In the genomic region with DNA sequence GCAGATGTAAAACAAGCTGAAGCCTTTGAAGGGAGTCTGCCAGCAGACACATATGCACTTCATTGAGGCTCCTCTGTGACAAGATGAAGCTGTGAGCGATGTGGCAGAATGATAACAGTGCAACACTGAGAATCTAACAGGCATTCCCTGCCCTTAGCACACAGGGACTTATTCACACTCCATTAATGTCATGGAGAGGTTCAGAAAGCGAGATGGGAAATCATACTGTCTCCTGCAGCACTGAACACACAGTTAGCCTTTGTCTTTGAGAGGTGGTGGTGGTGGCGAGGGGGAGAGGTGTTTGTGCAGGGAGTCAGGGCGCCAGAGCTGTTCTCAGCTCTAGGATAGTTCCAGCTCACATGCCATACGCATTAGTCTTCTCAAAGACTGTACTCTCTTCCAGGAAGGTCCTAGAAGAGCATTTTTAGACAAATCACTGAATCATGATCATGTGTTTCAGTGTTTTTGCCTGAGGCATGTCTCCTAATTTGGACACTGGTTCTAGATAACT, we compare ENCODE assay signal across 8 cellular contexts.
DNase-seq lines count a peak whose midpoint lies in the region; ATAC-seq and TF ChIP-seq lines count a peak whose summit lies in the region.

No MANE protein-coding gene starts in this region.

- H3K4me3 ChIP-seq in adipocyte (ENCODE audit: low read length) (peak overlapping the region; percentile 6), skeletal muscle cell (ENCODE audit: low read depth, low read length) (no peak overlapping the region)

- ATAC-seq in left ventricle myocardium superior (peak; percentile 46), GM18502 (IDR thresholded peaks at IDR 0.05; ENCODE audit: poor library complexity, unreplicated experiment) (no peak)

- H3K9me3 ChIP-seq in adipocyte (ENCODE audit: control insufficient read depth, low read length), result no peaks in the 10 kb centered on the region

- no peaks in the 10 kb centered on the region for H3K27me3 ChIP-seq in adipocyte (replicated peaks; ENCODE audit: control insufficient read depth, insufficient read depth, low read length)

- peak overlapping the region; percentile 73 for H3K9ac ChIP-seq in adipocyte (ENCODE audit: low read length)

- DNase-seq in GM04503 (ENCODE audit: low read depth) (peak; percentile 89), adipocyte (ENCODE audit: low read depth) (peak; percentile 90), left ventricle myocardium superior (no peak), skeletal muscle cell (ENCODE audit: low read depth) (peak; percentile 81), NCI-H2029 (lab: John Stamatoyannopoulos, UW) (no peak), GM20000 (ENCODE audit: low spot score) (no peak), NCI-H774 (lab: John Stamatoyannopoulos, UW) (no peak)

- H3K4me1 ChIP-seq in adipocyte (ENCODE audit: control insufficient read depth, insufficient read depth, low read length), result peaks cover 82% of the 10 kb centered on the region

- peaks cover 47% of the 10 kb centered on the region for H3K36me3 ChIP-seq in adipocyte (ENCODE audit: control insufficient read depth, insufficient read depth, low read length, severe bottlenecking)

- intact Hi-C loops in left ventricle myocardium superior (cut with micrococcal nuclease), result no loop called here

- TF ChIP-seq CTCF in GM20000 (IDR thresholded peaks at IDR 0.05; ENCODE audit: extremely low read depth, missing control alignments), result no peak

Comparison
In these comparisons a context has a peak if more than half of its experiments do, and no peak if none do; other contexts are left out.
1. DNase-seq: peak in GM04503 (single experiment), adipocyte (single experiment) and skeletal muscle cell (single experiment); none in left ventricle myocardium superior (single experiment), NCI-H2029 (single experiment), GM20000 (single experiment) and NCI-H774 (single experiment).